In the genomic region with DNA sequence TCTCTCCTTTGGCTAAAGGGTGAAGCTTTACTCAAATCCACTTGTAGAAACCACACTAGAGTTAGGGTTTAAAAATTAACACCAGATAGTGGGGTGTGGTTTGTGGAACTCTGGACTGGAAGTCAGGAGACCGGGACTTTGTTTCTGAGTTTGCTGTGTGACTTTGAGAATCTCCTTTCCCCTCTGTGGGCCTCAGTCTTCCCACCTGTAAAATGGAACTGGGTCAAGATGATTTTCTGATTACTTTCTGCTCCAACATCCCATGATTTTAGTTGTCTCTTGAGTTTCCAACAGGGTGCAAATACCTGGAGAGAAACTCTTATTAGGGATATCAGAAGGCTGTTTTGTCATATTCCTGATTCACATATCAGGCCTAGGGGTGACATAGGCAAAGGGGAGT, we compare ENCODE assay signal across 26 cellular contexts.
"Had no signal": no experiment of that assay in that cellular context is flagged by ENCODE, and none has a peak within 500 bp of the region (broad histone marks: within the 10 kb centered on the region; RNA-seq: fewer than 3 reads in every experiment).

No MANE protein-coding gene starts in this region.

- H3K4me2 ChIP-seq: neural progenitor cell had no signal

- H3K9ac ChIP-seq: neural progenitor cell, parathyroid adenoma had no signal

- H3K4me1 ChIP-seq: parathyroid adenoma, psoas muscle, stomach had no signal

- H3K27ac ChIP-seq: neural progenitor cell, ovary, parathyroid adenoma, psoas muscle, skin epidermis, stomach, thoracic aorta, thyroid gland, tibial nerve, upper lobe of left lung, vagina had no signal

- H3K27me3 ChIP-seq: ovary, thyroid gland, tibial nerve, upper lobe of left lung, vagina had no signal

- H3K4me3 ChIP-seq: neural progenitor cell, ovary, psoas muscle, skin epidermis, stomach, thoracic aorta, thyroid gland, tibial nerve, upper lobe of left lung, vagina had no signal

- H3K79me2 ChIP-seq: parathyroid adenoma had no signal

- H3K36me3 ChIP-seq: neural progenitor cell, ovary, stomach, thoracic aorta, thyroid gland, tibial nerve, upper lobe of left lung, vagina had no signal

- H3K9me3 ChIP-seq: ovary, psoas muscle, stomach, thoracic aorta, thyroid gland, tibial nerve, upper lobe of left lung, vagina had no signal

- ATAC-seq: naive thymus-derived CD4-positive, alpha-beta T cell; natural killer cell; psoas muscle; right cardiac atrium; sciatic nerve; stimulated activated effector memory CD8-positive, alpha-beta T cell treated with anti-CD3 and anti-CD28 coated beads, Interleukin-12 subunit alpha, Interleukin-12 subunit beta, amount 100 ng/mL, for 72 hours; stimulated activated naive B cell treated with anti-CD40 and anti-IgM and Interleukin-4, amounts not matched to agents 10 μg/mL and 1 μg/mL and 100 μg/mL, for 72 hours had no signal

- H2AFZ ChIP-seq: neural progenitor cell, parathyroid adenoma had no signal

- DNase-seq: naive thymus-derived CD4-positive, alpha-beta T cell; natural killer cell; occipital lobe; ovary; posterior cingulate gyrus; psoas muscle; retina; right cardiac atrium; stimulated activated CD4-positive, alpha-beta T cell treated with anti-CD3 and anti-CD28 coated beads, Interleukin-15, amount 100 ng/mL, for 24 hours; stimulated activated CD4-positive, alpha-beta T cell treated with anti-CD3 and anti-CD28 coated beads, Interleukin-2, amount 100 ng/mL, for 24 hours; stimulated activated CD4-positive, alpha-beta T cell treated with anti-CD3 and anti-CD28 coated beads, Interleukin-2, amount 100 ng/mL, for 48 hours; stimulated activated CD4-positive, alpha-beta T cell treated with anti-CD3 and anti-CD28 coated beads, Interleukin-4, amount 100 ng/mL, for 24 hours; stimulated activated naive B cell treated with anti-CD40 and anti-IgM and Interleukin-4, amounts not matched to agents 10 μg/mL and 1 μg/mL and 100 μg/mL, for 72 hours; stimulated activated naive CD4-positive, alpha-beta T cell treated with Interleukin-2 at 50 U/mL for 16 hours; stomach; thyroid gland; trophoblast cell; upper lobe of left lung had no signal
